Comparison of ENCODE assay signal across 7 cellular contexts in the genomic region with DNA sequence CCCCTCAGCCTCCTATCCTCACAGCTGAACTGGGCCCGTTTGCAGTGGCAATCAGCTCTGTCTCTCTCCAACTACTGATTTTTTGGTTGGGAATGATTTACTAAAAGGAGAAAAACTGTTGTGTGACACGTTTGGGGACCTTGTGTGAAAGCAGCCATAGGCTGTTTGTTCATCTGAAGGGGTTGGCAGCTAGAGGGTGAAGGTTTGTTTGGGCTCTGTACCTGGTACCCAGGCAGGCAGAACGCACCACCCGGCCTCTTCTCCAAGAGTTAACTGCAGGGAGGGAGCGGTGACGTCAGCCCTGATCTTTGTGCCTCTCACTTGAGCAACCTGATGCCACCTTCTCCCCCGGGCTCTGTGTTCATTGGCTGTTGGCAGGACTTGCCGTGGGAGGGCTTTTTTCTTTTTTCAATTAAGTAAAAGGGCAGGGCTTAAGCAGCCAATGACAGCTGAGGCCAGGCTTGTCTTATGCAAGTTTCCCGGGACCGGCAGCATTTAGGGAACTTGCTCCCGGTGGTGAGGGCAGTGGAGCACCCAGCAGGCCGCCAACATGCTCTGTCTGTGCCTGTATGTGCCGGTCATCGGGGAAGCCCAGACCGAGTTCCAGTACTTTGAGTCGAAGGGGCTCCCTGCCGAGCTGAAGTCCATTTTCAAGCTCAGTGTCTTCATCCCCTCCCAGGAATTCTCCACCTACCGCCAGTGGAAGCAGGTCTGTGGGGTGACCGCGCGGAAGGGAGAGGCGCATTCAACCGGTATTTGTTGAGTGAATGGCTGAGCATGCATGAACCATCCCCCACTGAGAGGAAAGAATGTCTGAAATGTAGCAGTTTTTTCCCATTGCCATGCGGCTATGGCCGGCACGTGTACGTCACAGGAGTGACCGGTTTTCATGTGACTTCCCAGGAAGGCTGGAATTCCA. TPM values are rescaled to one million over a fixed set of nuclear protein-coding genes. Genes with fewer than 3 reads are reported as not detected.
DNase-seq lines count a peak whose midpoint lies in the region; ATAC-seq, FAIRE-seq and TF ChIP-seq lines count a peak whose summit lies in the region.

No MANE protein-coding gene starts in this region.

- peaks cover 11 to 16% of the 10 kb centered on the region in 2 experiments for H3K36me3 ChIP-seq in endothelial cell of umbilical vein (ENCODE audit: control insufficient read depth in 2 of 2, extremely low read depth in 1 of 2, insufficient read depth in 2 of 2, low read length in 2 of 2)

- no peak for TF ChIP-seq CTCF in endothelial cell of umbilical vein (IDR thresholded peaks at IDR 0.05; ENCODE audit: extremely low read depth in 1 of 2, insufficient read depth in 1 of 2, low read depth in 1 of 2, low read length in 2 of 2)

- no peaks in the 10 kb centered on the region for H3K27me3 ChIP-seq in endothelial cell of umbilical vein (ENCODE audit: control insufficient read depth in 2 of 2, insufficient read depth in 2 of 2, low read length in 2 of 2)

- dilution Hi-C loops in endothelial cell of umbilical vein (cut with MboI; ENCODE audit: extremely low pct_ligation_motif_present, low sequenced_read_pairs) = no loop called here

- peak overlapping the region; percentile 59 for H3K4me2 ChIP-seq in endothelial cell of umbilical vein (ENCODE audit: insufficient read depth, low read length)

- BruUV-seq in endothelial cell of umbilical vein (replicated peaks; lab: Mats Ljungman, UMichigan) = TSS peak; percentile 68

- POLR2A ChIA-PET in endothelial cell of umbilical vein (lab: Charles Lee) = no interaction called here

- no peak for ATAC-seq in HG03095 (IDR thresholded peaks at IDR 0.05; ENCODE audit: unreplicated experiment)

- TF ChIP-seq POLR2A in endothelial cell of umbilical vein (IDR thresholded peaks at IDR 0.05; ENCODE audit: low read depth, low read length) = peak; percentile 56

- CTCF ChIA-PET in endothelial cell of umbilical vein (lab: Charles Lee) = interaction anchor here (1.0 to 4.9 kb wide), 4 partner anchors 11 to 154 kb away, joined by 3 to 56 read pairs (median 4); partner anchors contain the start of gene SLC25A25

- FAIRE-seq in endothelial cell of umbilical vein (lab: Jason Lieb, UNC) = peak; percentile 91

- peak overlapping the region; percentile 3 for H2AFZ ChIP-seq in endothelial cell of umbilical vein (ENCODE audit: low read depth, low read length)

- H4K20me1 ChIP-seq in endothelial cell of umbilical vein (replicated peaks; ENCODE audit: control insufficient read depth, extremely low read depth, insufficient read depth, low read length) = no peaks in the 10 kb centered on the region

- DNase-seq in HK-2 (ENCODE audit: unreplicated experiment) (peak; percentile 89), NCI-H774 (lab: John Stamatoyannopoulos, UW) (peak; percentile 90), activated T-cell treated with anti-CD3 and anti-CD28 coated beads for 1 hour (ENCODE audit: low read depth) (peak; percentile 36), endothelial cell of umbilical vein (ENCODE audit: low read depth, low spot score) (peak; percentile 96), mesenteric fat pad (ENCODE audit: low spot score) (peak; percentile 95)
- DNase-seq in stimulated activated CD8-positive, alpha-beta memory T cell treated with anti-CD3 and anti-CD28 coated beads, Interleukin-12 subunit alpha, Interleukin-12 subunit beta, amount 100 ng/mL, for 1 hour (ENCODE audit: low read depth) = peak; percentile 18

- peak overlapping the region in 2 of 3 experiments; percentile 48 to 51 for H3K4me3 ChIP-seq in endothelial cell of umbilical vein (replicated peaks in 1 of 3; ENCODE audit: insufficient read depth in 1 of 3, low read depth in 1 of 3, low read length in 3 of 3)

- intact Hi-C loops in endothelial cell of umbilical vein (cut with micrococcal nuclease) = loop anchor here (1.0 kb wide), 3 partner anchors 19 to 31 kb away; partner anchors contain the start of gene NAIF1

- H3K4me1 ChIP-seq in endothelial cell of umbilical vein (ENCODE audit: control insufficient read depth, extremely low read depth, insufficient read depth, low read length) = peaks cover 42% of the 10 kb centered on the region

- no peaks in the 10 kb centered on the region for H3K9me1 ChIP-seq in endothelial cell of umbilical vein (replicated peaks; ENCODE audit: control insufficient read depth, extremely low read depth, insufficient read depth, low read length)

- H3K79me2 ChIP-seq in endothelial cell of umbilical vein (ENCODE audit: control insufficient read depth, insufficient read depth, low read length) = peaks cover 41% of the 10 kb centered on the region

- peak overlapping the region; percentile 90 for H3K27ac ChIP-seq in endothelial cell of umbilical vein (ENCODE audit: insufficient read depth, low read depth, low read length)

- no peaks in the 10 kb centered on the region for H3K9me3 ChIP-seq in endothelial cell of umbilical vein (replicated peaks; ENCODE audit: control insufficient read depth, insufficient read depth, low read length)

- H3K9ac ChIP-seq in endothelial cell of umbilical vein (replicated peaks; ENCODE audit: extremely low read depth, insufficient read depth, low read length) = peak overlapping the region; percentile 89

TF ChIP-seq in endothelial cell of umbilical vein, 7 proteins besides CTCF, POLR2A, EP300 and RAD21:
- TF ChIP-seq JUN (IDR thresholded peaks at IDR 0.05; ENCODE audit: borderline replicate concordance, insufficient read depth, insufficient read length, low read depth) (peak; percentile 55), FOS (IDR thresholded peaks at IDR 0.05; ENCODE audit: borderline replicate concordance, insufficient read depth, low read length) (peak; percentile 9), GATA2 (IDR thresholded peaks at IDR 0.05; ENCODE audit: insufficient read depth, insufficient read length, low read depth, low read length) (no peak), EZH2 (IDR thresholded peaks at IDR 0.05; ENCODE audit: borderline replicate concordance, low read depth, low read length, severe bottlenecking) (no peak), MYC (IDR thresholded peaks at IDR 0.05; ENCODE audit: low read depth, low read length) (peak; percentile 86), POLR2AphosphoS5 (IDR thresholded peaks at IDR 0.05; ENCODE audit: insufficient read depth, low read depth, low read length) (peak; percentile 66)
- TF ChIP-seq, protein P1, sequence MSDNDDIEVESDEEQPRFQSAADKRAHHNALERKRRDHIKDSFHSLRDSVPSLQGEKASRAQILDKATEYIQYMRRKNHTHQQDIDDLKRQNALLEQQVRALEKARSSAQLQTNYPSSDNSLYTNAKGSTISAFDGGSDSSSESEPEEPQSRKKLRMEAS (IDR thresholded peaks at IDR 0.05; ENCODE audit: insufficient read depth, insufficient read length) = peak; percentile 93

RNA-seq across cellular contexts. Expression of gene PTGES2, which starts 29.3 kb away (rescaled TPM):
- 64.2 and 69.6 TPM in 2 replicates for total RNA-seq in endothelial cell of umbilical vein
- 69.8 and 69.9 TPM in 2 replicates for polyA plus RNA-seq in endothelial cell of umbilical vein
- polyA plus RNA-seq in endothelial cell of umbilical vein (2011; cell fraction: cytosol; rRNA removed) = 65.0 and 76.3 TPM in 2 replicates
- 105 and 113 TPM in 2 replicates for polyA plus RNA-seq in endothelial cell of umbilical vein (2011; cell fraction: nucleus; rRNA removed)
- 52.9 and 57.9 TPM in 2 replicates for polyA plus RNA-seq in endothelial cell of umbilical vein (2012)
- polyA minus RNA-seq in endothelial cell of umbilical vein = 45.6 and 48.0 TPM in 2 replicates
- 85.7 TPM for polyA minus RNA-seq in endothelial cell of umbilical vein (2011; cell fraction: cytosol; rRNA and poly(A)+ RNA removed)
- polyA minus RNA-seq in endothelial cell of umbilical vein (2011; cell fraction: nucleus; rRNA and poly(A)+ RNA removed) = 23.8 and 31.5 TPM in 2 replicates
- 59.5 TPM for total RNA-seq in mesenteric fat pad

RNA-seq across cellular contexts. Expression of gene SLC25A25, which starts 30.2 kb away (rescaled TPM):
- total RNA-seq in endothelial cell of umbilical vein (20.1 and 20.2 TPM in 2 replicates), mesenteric fat pad (89.5 TPM)
- polyA plus RNA-seq in endothelial cell of umbilical vein = 14.2 and 18.1 TPM in 2 replicates
- 17.3 and 21.7 TPM in 2 replicates for polyA plus RNA-seq in endothelial cell of umbilical vein (2011; cell fraction: cytosol; rRNA removed)
- polyA plus RNA-seq in endothelial cell of umbilical vein (2011; cell fraction: nucleus; rRNA removed) = 54.4 and 63.0 TPM in 2 replicates
- 11.9 and 22.6 TPM in 2 replicates for polyA plus RNA-seq in endothelial cell of umbilical vein (2012)
- 16.6 and 17.6 TPM in 2 replicates for polyA minus RNA-seq in endothelial cell of umbilical vein
- polyA minus RNA-seq in endothelial cell of umbilical vein (2011; cell fraction: cytosol; rRNA and poly(A)+ RNA removed) = 20.1 TPM
- polyA minus RNA-seq in endothelial cell of umbilical vein (2011; cell fraction: nucleus; rRNA and poly(A)+ RNA removed) = 24.4 and 32.2 TPM in 2 replicates

RNA-seq across cellular contexts. Expression of gene NAIF1, which starts 31.2 kb away (rescaled TPM):
- total RNA-seq in endothelial cell of umbilical vein (8.2 and 9.7 TPM in 2 replicates), mesenteric fat pad (5.7 TPM)
- polyA plus RNA-seq in endothelial cell of umbilical vein = 9.7 and 10.1 TPM in 2 replicates
- 9.4 and 9.5 TPM in 2 replicates for polyA plus RNA-seq in endothelial cell of umbilical vein (2011; cell fraction: cytosol; rRNA removed)
- polyA plus RNA-seq in endothelial cell of umbilical vein (2011; cell fraction: nucleus; rRNA removed) = 4.4 and 4.6 TPM in 2 replicates
- 6.4 and 9.3 TPM in 2 replicates for polyA plus RNA-seq in endothelial cell of umbilical vein (2012)
- 7.5 and 9.8 TPM in 2 replicates for polyA minus RNA-seq in endothelial cell of umbilical vein
- 19.3 TPM for polyA minus RNA-seq in endothelial cell of umbilical vein (2011; cell fraction: cytosol; rRNA and poly(A)+ RNA removed)
- 2.0 and 3.7 TPM in 2 replicates for polyA minus RNA-seq in endothelial cell of umbilical vein (2011; cell fraction: nucleus; rRNA and poly(A)+ RNA removed)

RNA-seq across cellular contexts. Expression of gene LCN2, which starts 51.0 kb away (rescaled TPM):
- total RNA-seq in endothelial cell of umbilical vein (not detected in 2 replicates), mesenteric fat pad (0.64 TPM)
- polyA plus RNA-seq in endothelial cell of umbilical vein = not detected in 2 replicates
- polyA plus RNA-seq in endothelial cell of umbilical vein (2011; cell fraction: cytosol; rRNA removed) = not detected in 2 replicates
- polyA plus RNA-seq in endothelial cell of umbilical vein (2011; cell fraction: nucleus; rRNA removed) = not detected in 2 replicates
- not detected in 2 replicates for polyA plus RNA-seq in endothelial cell of umbilical vein (2012)
- not detected in 2 replicates for polyA minus RNA-seq in endothelial cell of umbilical vein
- 1.2 TPM for polyA minus RNA-seq in endothelial cell of umbilical vein (2011; cell fraction: cytosol; rRNA and poly(A)+ RNA removed)
- polyA minus RNA-seq in endothelial cell of umbilical vein (2011; cell fraction: nucleus; rRNA and poly(A)+ RNA removed) = not detected in 2 replicates

Comparison
In these comparisons a context has a peak if more than half of its experiments do, and no peak if none do; other contexts are left out.
1. DNase-seq: peak in every context shown above with its lines; median percentile 96 in endothelial cell of umbilical vein; 95 in mesenteric fat pad; 90 in NCI-H774; 89 in HK-2; 36 in activated T-cell treated with anti-CD3 and anti-CD28 coated beads for 1 hour; 18 in stimulated activated CD8-positive, alpha-beta memory T cell treated with anti-CD3 and anti-CD28 coated beads, Interleukin-12 subunit alpha, Interleukin-12 subunit beta, amount 100 ng/mL, for 1 hour.